ENCODE assay signal across 8 cellular contexts in genomic region chr19:41328157-41328817, GRCh38. TPM values are rescaled to one million over a fixed set of nuclear protein-coding genes. Genes with fewer than 3 reads are reported as not detected.
DNase-seq lines count a peak whose midpoint lies in the region; ATAC-seq and TF ChIP-seq lines count a peak whose summit lies in the region.

No MANE protein-coding gene starts in this region.

- no peak for DNase-seq in activated CD4-positive, CD25-positive, alpha-beta regulatory T cell treated with anti-CD3 and anti-CD28 coated beads, Interleukin-2, amount 50 U/mL, for 72 hours
- DNase-seq in HL-60 (ENCODE audit: low read depth in 1 of 2, low spot score in 1 of 2), result no peak
- DNase-seq in body of pancreas, result peak in 1 of 4 donors; percentile 43
- no peak for DNase-seq in naive thymus-derived CD8-positive, alpha-beta T cell
- no peak for DNase-seq in NCI-H1105 (lab: John Stamatoyannopoulos, UW)
- no peak for DNase-seq in NCI-H748 (lab: John Stamatoyannopoulos, UW; ENCODE audit: unreplicated experiment)

- H3K27ac Mint-ChIP-seq in naive thymus-derived CD8-positive, alpha-beta T cell, result peak overlapping the region; percentile 93 to 99 (median 98)

- POLR2A ChIA-PET in naive thymus-derived CD8-positive, alpha-beta T cell (lab: Charles Lee), result interaction anchor here (0.8 to 6.1 kb wide), 10 partner anchors 9 to 104 kb away, joined by 3 to 71 read pairs (median 6); partner anchors contain the start of genes HNRNPUL1 and TGFB1

- TF ChIP-seq CTCF in HL-60 (IDR thresholded peaks at IDR 0.05; ENCODE audit: insufficient read depth, low read length) (no peak), body of pancreas (IDR thresholded peaks at IDR 0.05) (no peak)

- 49 to 59% methylated on average over 18 to 22 of the region's 22 CpGs for WGBS in body of pancreas, 2 donors

- no peaks in the 10 kb centered on the region for H3K9me3 ChIP-seq in body of pancreas

- no peak for TF ChIP-seq POLR2A in body of pancreas (IDR thresholded peaks at IDR 0.05)

- H3K4me3 ChIP-seq in HL-60 (replicated peaks; ENCODE audit: insufficient read depth, low read length), result peak overlapping the region; percentile 22; the same call in 1 of the 2 replicates
- H3K4me3 ChIP-seq in body of pancreas, result no peak overlapping the region

- H3K27me3 Mint-ChIP-seq in naive thymus-derived CD8-positive, alpha-beta T cell, result peaks cover 0 to 2% (median 0%) of the 10 kb centered on the region in 5 donors

- intact Hi-C loops in body of pancreas (cut with DNase I), result loop anchor here (10.0 kb wide), 1 partner anchor 107 kb away; the partner anchor contains the start of gene DMAC2

- peaks cover 46% of the 10 kb centered on the region for H3K4me1 ChIP-seq in body of pancreas

- peak overlapping the region; percentile 89 for H3K27ac ChIP-seq in HL-60 (replicated peaks)
- H3K27ac ChIP-seq in body of pancreas, result peak overlapping the region; percentile 32 to 80 (median 70)

- ATAC-seq in activated CD4-positive, CD25-positive, alpha-beta regulatory T cell treated with anti-CD3 and anti-CD28 coated beads, Interleukin-2, amount 50 U/mL, for 24 hours, result peak; percentile 74 to 75
- no peak for ATAC-seq in body of pancreas
- ATAC-seq in naive thymus-derived CD8-positive, alpha-beta T cell, result peak; percentile 38
- no peak for ATAC-seq in GM21717 (IDR thresholded peaks at IDR 0.05; ENCODE audit: unreplicated experiment)

- no peaks in the 10 kb centered on the region for H3K9me3 Mint-ChIP-seq in naive thymus-derived CD8-positive, alpha-beta T cell

- H3K4me3 Mint-ChIP-seq in naive thymus-derived CD8-positive, alpha-beta T cell, result peak overlapping the region; percentile 75 to 88 (median 82)

- H3K27me3 ChIP-seq in HL-60 (ENCODE audit: insufficient read depth, poor library complexity, severe bottlenecking) (no peaks in the 10 kb centered on the region), body of pancreas (no peaks in the 10 kb centered on the region)

- H3K36me3 ChIP-seq in body of pancreas (replicated peaks in 1 of 2; ENCODE audit: insufficient read depth in 1 of 2, low read depth in 2 of 2), result no peaks in the 10 kb centered on the region

- peaks cover 48 to 86% (median 71%) of the 10 kb centered on the region in 4 donors for H3K4me1 Mint-ChIP-seq in naive thymus-derived CD8-positive, alpha-beta T cell

- peaks cover 0 to 54% (median 16%) of the 10 kb centered on the region in 3 donors for H3K36me3 Mint-ChIP-seq in naive thymus-derived CD8-positive, alpha-beta T cell

RNA-seq across cellular contexts. Expression of gene CCDC97, which starts 18.3 kb away (rescaled TPM):
- total RNA-seq in body of pancreas, result 10 to 100 TPM; 10.6 to 11.2 TPM
- total RNA-seq in naive thymus-derived CD8-positive, alpha-beta T cell, result 10 to 100 TPM; 46.6 to 49.1 TPM
- polyA plus RNA-seq in naive thymus-derived CD8-positive, alpha-beta T cell, result 10 to 100 TPM; 15.6 to 25.0 (median 24.6) TPM

RNA-seq across cellular contexts. Expression of gene TGFB1, which starts 25.4 kb away (rescaled TPM):
- 10 to 100 TPM in 1 of 2 donors, 1 to 10 TPM in 1; 7.8 to 17.1 TPM for total RNA-seq in body of pancreas
- 10 to 100 TPM; 83.6 to 85.6 TPM for total RNA-seq in naive thymus-derived CD8-positive, alpha-beta T cell
- 10 to 100 TPM; 30.5 to 45.4 (median 34.5) TPM for polyA plus RNA-seq in naive thymus-derived CD8-positive, alpha-beta T cell

RNA-seq across cellular contexts. Expression of gene B9D2, which starts 35.7 kb away (rescaled TPM):
- 1 to 10 TPM in 1 of 2 donors, under 1 TPM in 1; 0.52 to 5.3 TPM for total RNA-seq in body of pancreas
- 10 to 100 TPM; 15.0 to 17.3 TPM for total RNA-seq in naive thymus-derived CD8-positive, alpha-beta T cell
- 10 to 100 TPM; 12.6 to 20.9 (median 19.8) TPM for polyA plus RNA-seq in naive thymus-derived CD8-positive, alpha-beta T cell

RNA-seq across cellular contexts. Expression of gene TMEM91, which starts 48.0 kb away (rescaled TPM):
- total RNA-seq in body of pancreas, result 10 to 100 TPM in 1 of 2 donors, 1 to 10 TPM in 1; 7.5 to 15.5 TPM
- 1 to 10 TPM; 9.9 TPM for total RNA-seq in naive thymus-derived CD8-positive, alpha-beta T cell
- 1 to 10 TPM; 3.6 to 8.3 (median 5.0) TPM for polyA plus RNA-seq in naive thymus-derived CD8-positive, alpha-beta T cell

Comparison
In these comparisons a context has a peak if more than half of its experiments do, and no peak if none do; other contexts are left out.
1. ATAC-seq: peak in activated CD4-positive, CD25-positive, alpha-beta regulatory T cell treated with anti-CD3 and anti-CD28 coated beads, Interleukin-2, amount 50 U/mL, for 24 hours (2 of 2) and naive thymus-derived CD8-positive, alpha-beta T cell (2 of 2); none in body of pancreas (single experiment) and GM21717 (single experiment).
2. RNA of gene TGFB1, which starts 25.4 kb away (total RNA-seq): 83.6 to 85.6 TPM in naive thymus-derived CD8-positive, alpha-beta T cell; 7.8 to 17.1 TPM in body of pancreas; every median in the first group is over 4 times any median in the second.